In the genomic region with DNA sequence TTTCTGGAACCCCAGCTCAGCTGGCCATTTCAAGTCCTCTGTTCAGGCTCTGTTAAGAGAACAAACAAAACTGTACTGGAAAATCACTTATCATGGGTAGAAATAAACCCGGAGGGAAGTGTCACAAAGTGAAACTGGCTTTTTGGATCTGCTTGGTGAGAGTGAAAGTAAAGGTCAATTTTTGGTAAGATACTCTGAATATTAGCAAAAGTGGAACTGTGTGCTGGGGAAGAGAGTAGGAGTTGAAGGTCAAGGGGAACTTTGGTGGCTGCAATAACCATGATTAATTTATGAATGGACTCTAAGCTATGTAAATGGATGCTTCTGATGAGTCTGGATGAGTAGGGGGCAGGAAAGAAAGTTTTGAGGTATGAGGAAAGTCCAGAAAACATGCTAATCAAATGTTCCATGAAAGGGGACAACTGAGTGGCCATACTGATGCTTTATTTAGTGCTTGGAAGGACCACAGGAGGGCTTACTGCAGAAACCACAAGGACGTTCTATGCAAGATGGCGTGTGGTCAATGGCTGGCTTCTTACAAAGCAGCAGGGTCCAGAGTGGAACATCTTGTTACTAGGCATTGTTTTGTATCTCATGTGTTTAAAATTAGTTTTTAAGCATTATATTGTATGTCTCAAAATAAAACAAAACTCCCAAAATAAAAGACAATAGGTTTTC, we compare ENCODE assay signal across 11 cellular contexts. TPM values are rescaled to one million over a fixed set of nuclear protein-coding genes. Genes with fewer than 3 reads are reported as not detected.
DNase-seq lines count a peak whose midpoint lies in the region; ATAC-seq and TF ChIP-seq lines count a peak whose summit lies in the region.
"Had no signal": no experiment of that assay in that cellular context is flagged by ENCODE, and none has a peak within 500 bp of the region (broad histone marks: within the 10 kb centered on the region; RNA-seq: fewer than 3 reads in every experiment).

No MANE protein-coding gene starts in this region.

- CTCF ChIA-PET in activated naive CD4-positive, alpha-beta T cell treated with anti-CD3 and anti-CD28 coated beads for 36 hours (lab: Charles Lee): interaction anchor here (0.8 to 4.6 kb wide), 12 partner anchors 7 to 109 kb away, joined by 3 to 38 read pairs (median 6); no protein-coding TSS in a partner anchor

- H3K4me3 ChIP-seq in right atrium auricular region (no peak overlapping the region), ascending aorta (no peak overlapping the region)
- H3K4me3 ChIP-seq: BLaER1, upper lobe of left lung had no signal

- no peak for DNase-seq in activated naive CD4-positive, alpha-beta T cell treated with anti-CD3 and anti-CD28 coated beads for 36 hours
- DNase-seq in activated naive CD4-positive, alpha-beta T cell treated with Interleukin-2 at 50 U/mL for 16 hours: no peak
- peak; percentile 15 for DNase-seq in stimulated activated naive B cell treated with anti-CD40 and anti-IgM and Interleukin-4, amounts not matched to agents 10 μg/mL and 1 μg/mL and 100 μg/mL, for 72 hours
- DNase-seq in right atrium auricular region (ENCODE audit: low spot score) (no peak), RKO (ENCODE audit: low spot score) (no peak), ascending aorta (ENCODE audit: low spot score in 2 of 2) (no peak)
- DNase-seq: islet precursor cell, upper lobe of left lung had no signal

- H3K9me3 ChIP-seq in right atrium auricular region (no peaks in the 10 kb centered on the region), ascending aorta (no peaks in the 10 kb centered on the region)
- H3K9me3 ChIP-seq: BLaER1, upper lobe of left lung had no signal

- H3K27ac Mint-ChIP-seq in activated naive CD4-positive, alpha-beta T cell treated with anti-CD3 and anti-CD28 coated beads for 36 hours: peak overlapping the region; percentile 4
- H3K27ac Mint-ChIP-seq in stimulated activated naive B cell treated with anti-CD40 and anti-IgM and Interleukin-4, amounts not matched to agents 10 μg/mL and 1 μg/mL and 100 μg/mL, for 72 hours: peak overlapping the region; percentile 10

- no peak overlapping the region for H3K4me3 Mint-ChIP-seq in activated naive CD4-positive, alpha-beta T cell treated with anti-CD3 and anti-CD28 coated beads for 36 hours
- peak overlapping the region in 1 of 2 donors; percentile 0 for H3K4me3 Mint-ChIP-seq in stimulated activated naive B cell treated with anti-CD40 and anti-IgM and Interleukin-4, amounts not matched to agents 10 μg/mL and 1 μg/mL and 100 μg/mL, for 72 hours

- intact Hi-C loops in activated naive CD4-positive, alpha-beta T cell treated with anti-CD3 and anti-CD28 coated beads for 36 hours (cut with micrococcal nuclease): loop anchor here (1.0 kb wide), 4 partner anchors 13 to 55 kb away; no protein-coding TSS in a partner anchor
- intact Hi-C loops in ascending aorta (cut with DNase I): no loop called here

- no peaks in the 10 kb centered on the region for H3K27me3 Mint-ChIP-seq in activated naive CD4-positive, alpha-beta T cell treated with anti-CD3 and anti-CD28 coated beads for 36 hours (ENCODE audit: low read depth)
- H3K27me3 Mint-ChIP-seq in stimulated activated naive B cell treated with anti-CD40 and anti-IgM and Interleukin-4, amounts not matched to agents 10 μg/mL and 1 μg/mL and 100 μg/mL, for 72 hours: no peaks in the 10 kb centered on the region

- peaks cover 1% of the 10 kb centered on the region for H3K9me3 Mint-ChIP-seq in activated naive CD4-positive, alpha-beta T cell treated with anti-CD3 and anti-CD28 coated beads for 36 hours
- peaks cover 12 to 13% of the 10 kb centered on the region in 2 donors for H3K9me3 Mint-ChIP-seq in stimulated activated naive B cell treated with anti-CD40 and anti-IgM and Interleukin-4, amounts not matched to agents 10 μg/mL and 1 μg/mL and 100 μg/mL, for 72 hours

- peaks cover 2% of the 10 kb centered on the region for H3K36me3 Mint-ChIP-seq in activated naive CD4-positive, alpha-beta T cell treated with anti-CD3 and anti-CD28 coated beads for 36 hours (ENCODE audit: low read depth)
- peaks cover 0 to 4% of the 10 kb centered on the region in 2 donors for H3K36me3 Mint-ChIP-seq in stimulated activated naive B cell treated with anti-CD40 and anti-IgM and Interleukin-4, amounts not matched to agents 10 μg/mL and 1 μg/mL and 100 μg/mL, for 72 hours

- H3K36me3 ChIP-seq in right atrium auricular region (no peaks in the 10 kb centered on the region), ascending aorta (no peaks in the 10 kb centered on the region)
- H3K36me3 ChIP-seq: BLaER1, upper lobe of left lung had no signal

- H3K27me3 ChIP-seq in right atrium auricular region (no peaks in the 10 kb centered on the region), ascending aorta (no peaks in the 10 kb centered on the region)
- H3K27me3 ChIP-seq: BLaER1, upper lobe of left lung had no signal

- H3K4me1 Mint-ChIP-seq in activated naive CD4-positive, alpha-beta T cell treated with anti-CD3 and anti-CD28 coated beads for 36 hours (ENCODE audit: low read depth): peaks cover 33% of the 10 kb centered on the region
- H3K4me1 Mint-ChIP-seq in stimulated activated naive B cell treated with anti-CD40 and anti-IgM and Interleukin-4, amounts not matched to agents 10 μg/mL and 1 μg/mL and 100 μg/mL, for 72 hours: peaks cover 12 to 14% of the 10 kb centered on the region in 2 donors

- H3K4me1 ChIP-seq in right atrium auricular region (no peaks in the 10 kb centered on the region), ascending aorta (no peaks in the 10 kb centered on the region)
- H3K4me1 ChIP-seq: BLaER1 had no signal

- ATAC-seq in GM21737 (IDR thresholded peaks at IDR 0.05; ENCODE audit: unreplicated experiment): peak; percentile 66
- ATAC-seq in HG03469 (IDR thresholded peaks at IDR 0.05; ENCODE audit: unreplicated experiment): peak; percentile 84
- peak; percentile 82 to 85 for ATAC-seq in stimulated activated naive B cell treated with anti-CD40 and anti-IgM and Interleukin-4, amounts not matched to agents 10 μg/mL and 1 μg/mL and 100 μg/mL, for 72 hours (replicated peaks)

- H3K27ac ChIP-seq in right atrium auricular region: no peak overlapping the region
- H3K27ac ChIP-seq in ascending aorta: no peak overlapping the region
- H3K27ac ChIP-seq: BLaER1 had no signal

- no peak for TF ChIP-seq CTCF in right atrium auricular region (IDR thresholded peaks at IDR 0.05)
- no peak for TF ChIP-seq CTCF in ascending aorta (IDR thresholded peaks at IDR 0.05)

RNA-seq across cellular contexts. Expression of a gene that starts 36.8 kb away (rescaled TPM):
- total RNA-seq in activated naive CD4-positive, alpha-beta T cell treated with anti-CD3 and anti-CD28 coated beads for 36 hours: 1 to 10 TPM; 1.8 to 2.7 TPM
- total RNA-seq in right atrium auricular region: not detected
- total RNA-seq in ascending aorta: not detected
